In genomic region chr9:130458027-130458803, GRCh38 we compare ENCODE assay signal across 30 cellular contexts. TPM values are rescaled to one million over a fixed set of nuclear protein-coding genes. Genes with fewer than 3 reads are reported as not detected.
"Had no signal": no experiment of that assay in that cellular context is flagged by ENCODE, and none has a peak within 500 bp of the region (broad histone marks: within the 10 kb centered on the region; RNA-seq: fewer than 3 reads in every experiment).

No MANE protein-coding gene starts in this region.

- H3K4me1 ChIP-seq: gastrocnemius medialis, neural progenitor cell, suprapubic skin had no signal

- H3K27me3 ChIP-seq: gastrocnemius medialis, heart left ventricle, neural progenitor cell, ovary, vagina had no signal

- H3K36me3 ChIP-seq: gastrocnemius medialis, neural progenitor cell, ovary, vagina had no signal

- H3K4me3 Mint-ChIP-seq: immature natural killer cell; naive thymus-derived CD4-positive, alpha-beta T cell; nephron; neural progenitor cell; stimulated activated naive CD8-positive, alpha-beta T cell treated with anti-CD3 and anti-CD28 coated beads, Interleukin-15, amount 100 ng/mL, for 72 hours had no signal

- H3K9me3 ChIP-seq: gastrocnemius medialis, heart left ventricle, ovary, suprapubic skin, vagina had no signal

- H3K9me3 Mint-ChIP-seq: immature natural killer cell; naive thymus-derived CD4-positive, alpha-beta T cell; nephron; neural progenitor cell; stimulated activated naive CD8-positive, alpha-beta T cell treated with anti-CD3 and anti-CD28 coated beads, Interleukin-15, amount 100 ng/mL, for 72 hours had no signal

- H3K27ac ChIP-seq: dorsolateral prefrontal cortex, gastrocnemius medialis, heart left ventricle, neural progenitor cell, ovary, suprapubic skin, vagina had no signal

- H3K4me3 ChIP-seq: dorsolateral prefrontal cortex, gastrocnemius medialis, heart left ventricle, neural progenitor cell, ovary, smooth muscle cell, suprapubic skin, vagina had no signal

- H3K27ac Mint-ChIP-seq: immature natural killer cell; naive thymus-derived CD4-positive, alpha-beta T cell; neural progenitor cell; stimulated activated naive CD8-positive, alpha-beta T cell treated with anti-CD3 and anti-CD28 coated beads, Interleukin-15, amount 100 ng/mL, for 72 hours had no signal

- H3K4me1 Mint-ChIP-seq: immature natural killer cell, neural progenitor cell had no signal

- H3K36me3 Mint-ChIP-seq: immature natural killer cell; naive thymus-derived CD4-positive, alpha-beta T cell; neural progenitor cell had no signal

- DNase-seq: dorsolateral prefrontal cortex; effector CD4-positive, alpha-beta T cell; gastrocnemius medialis; hypothalamus; immature natural killer cell; islet precursor cell; kidney glomerular epithelial cell; left colon; mammary epithelial cell; mesendoderm; midbrain; naive thymus-derived CD4-positive, alpha-beta T cell; nucleus accumbens; ovary; posterior cingulate gyrus; retina; stimulated activated CD4-positive, alpha-beta T cell treated with anti-CD3 and anti-CD28 coated beads, Interleukin-12 subunit alpha, Interleukin-12 subunit beta, amount 100 ng/mL, for 4 hours; stimulated activated CD4-positive, alpha-beta T cell treated with anti-CD3 and anti-CD28 coated beads, Interleukin-1b, Interleukin-23, amount 100 ng/mL, for 48 hours; stimulated activated CD4-positive, alpha-beta T cell treated with anti-CD3 and anti-CD28 coated beads, Interleukin-4, amount 100 ng/mL, for 1 hour; stimulated activated CD8-positive, alpha-beta memory T cell treated with anti-CD3 and anti-CD28 coated beads, Interleukin-4, amount 100 ng/mL, for 48 hours; stimulated activated naive CD4-positive, alpha-beta T cell; stimulated activated naive CD8-positive, alpha-beta T cell treated with anti-CD3 and anti-CD28 coated beads, Interleukin-15, amount 100 ng/mL, for 72 hours; trophoblast cell had no signal

- ATAC-seq: gastrocnemius medialis; naive thymus-derived CD4-positive, alpha-beta T cell; sciatic nerve; stimulated activated naive CD8-positive, alpha-beta T cell treated with anti-CD3 and anti-CD28 coated beads, Interleukin-15, amount 100 ng/mL, for 72 hours had no signal

RNA-seq across cellular contexts. Expression of gene ASS1, which starts 13.5 kb away (rescaled TPM):
- polyA plus RNA-seq: immature natural killer cell; naive thymus-derived CD4-positive, alpha-beta T cell had no signal
